In genomic region chr1:121538943-121539575, GRCh38 we compare ENCODE assay signal across 1 cellular context.
TF ChIP-seq lines count a peak whose summit lies in the region.

No MANE protein-coding gene starts in this region.

TF ChIP-seq in HepG2, 621 proteins besides CTCF, POLR2A, EP300 and RAD21 (continued from another document):
- TF ChIP-seq, protein P1, sequence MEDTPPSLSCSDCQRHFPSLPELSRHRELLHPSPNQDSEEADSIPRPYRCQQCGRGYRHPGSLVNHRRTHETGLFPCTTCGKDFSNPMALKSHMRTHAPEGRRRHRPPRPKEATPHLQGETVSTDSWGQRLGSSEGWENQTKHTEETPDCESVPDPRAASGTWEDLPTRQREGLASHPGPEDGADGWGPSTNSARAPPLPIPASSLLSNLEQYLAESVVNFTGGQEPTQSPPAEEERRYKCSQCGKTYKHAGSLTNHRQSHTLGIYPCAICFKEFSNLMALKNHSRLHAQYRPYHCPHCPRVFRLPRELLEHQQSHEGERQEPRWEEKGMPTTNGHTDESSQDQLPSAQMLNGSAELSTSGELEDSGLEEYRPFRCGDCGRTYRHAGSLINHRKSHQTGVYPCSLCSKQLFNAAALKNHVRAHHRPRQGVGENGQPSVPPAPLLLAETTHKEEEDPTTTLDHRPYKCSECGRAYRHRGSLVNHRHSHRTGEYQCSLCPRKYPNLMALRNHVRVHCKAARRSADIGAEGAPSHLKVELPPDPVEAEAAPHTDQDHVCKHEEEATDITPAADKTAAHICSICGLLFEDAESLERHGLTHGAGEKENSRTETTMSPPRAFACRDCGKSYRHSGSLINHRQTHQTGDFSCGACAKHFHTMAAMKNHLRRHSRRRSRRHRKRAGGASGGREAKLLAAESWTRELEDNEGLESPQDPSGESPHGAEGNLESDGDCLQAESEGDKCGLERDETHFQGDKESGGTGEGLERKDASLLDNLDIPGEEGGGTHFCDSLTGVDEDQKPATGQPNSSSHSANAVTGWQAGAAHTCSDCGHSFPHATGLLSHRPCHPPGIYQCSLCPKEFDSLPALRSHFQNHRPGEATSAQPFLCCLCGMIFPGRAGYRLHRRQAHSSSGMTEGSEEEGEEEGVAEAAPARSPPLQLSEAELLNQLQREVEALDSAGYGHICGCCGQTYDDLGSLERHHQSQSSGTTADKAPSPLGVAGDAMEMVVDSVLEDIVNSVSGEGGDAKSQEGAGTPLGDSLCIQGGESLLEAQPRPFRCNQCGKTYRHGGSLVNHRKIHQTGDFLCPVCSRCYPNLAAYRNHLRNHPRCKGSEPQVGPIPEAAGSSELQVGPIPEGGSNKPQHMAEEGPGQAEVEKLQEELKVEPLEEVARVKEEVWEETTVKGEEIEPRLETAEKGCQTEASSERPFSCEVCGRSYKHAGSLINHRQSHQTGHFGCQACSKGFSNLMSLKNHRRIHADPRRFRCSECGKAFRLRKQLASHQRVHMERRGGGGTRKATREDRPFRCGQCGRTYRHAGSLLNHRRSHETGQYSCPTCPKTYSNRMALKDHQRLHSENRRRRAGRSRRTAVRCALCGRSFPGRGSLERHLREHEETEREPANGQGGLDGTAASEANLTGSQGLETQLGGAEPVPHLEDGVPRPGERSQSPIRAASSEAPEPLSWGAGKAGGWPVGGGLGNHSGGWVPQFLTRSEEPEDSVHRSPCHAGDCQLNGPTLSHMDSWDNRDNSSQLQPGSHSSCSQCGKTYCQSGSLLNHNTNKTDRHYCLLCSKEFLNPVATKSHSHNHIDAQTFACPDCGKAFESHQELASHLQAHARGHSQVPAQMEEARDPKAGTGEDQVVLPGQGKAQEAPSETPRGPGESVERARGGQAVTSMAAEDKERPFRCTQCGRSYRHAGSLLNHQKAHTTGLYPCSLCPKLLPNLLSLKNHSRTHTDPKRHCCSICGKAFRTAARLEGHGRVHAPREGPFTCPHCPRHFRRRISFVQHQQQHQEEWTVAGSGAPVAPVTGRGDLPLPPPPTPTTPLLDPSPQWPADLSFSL (CRISPR knock-in tag; IDR thresholded peaks at IDR 0.05): peak; percentile 73
- TF ChIP-seq, protein P2, sequence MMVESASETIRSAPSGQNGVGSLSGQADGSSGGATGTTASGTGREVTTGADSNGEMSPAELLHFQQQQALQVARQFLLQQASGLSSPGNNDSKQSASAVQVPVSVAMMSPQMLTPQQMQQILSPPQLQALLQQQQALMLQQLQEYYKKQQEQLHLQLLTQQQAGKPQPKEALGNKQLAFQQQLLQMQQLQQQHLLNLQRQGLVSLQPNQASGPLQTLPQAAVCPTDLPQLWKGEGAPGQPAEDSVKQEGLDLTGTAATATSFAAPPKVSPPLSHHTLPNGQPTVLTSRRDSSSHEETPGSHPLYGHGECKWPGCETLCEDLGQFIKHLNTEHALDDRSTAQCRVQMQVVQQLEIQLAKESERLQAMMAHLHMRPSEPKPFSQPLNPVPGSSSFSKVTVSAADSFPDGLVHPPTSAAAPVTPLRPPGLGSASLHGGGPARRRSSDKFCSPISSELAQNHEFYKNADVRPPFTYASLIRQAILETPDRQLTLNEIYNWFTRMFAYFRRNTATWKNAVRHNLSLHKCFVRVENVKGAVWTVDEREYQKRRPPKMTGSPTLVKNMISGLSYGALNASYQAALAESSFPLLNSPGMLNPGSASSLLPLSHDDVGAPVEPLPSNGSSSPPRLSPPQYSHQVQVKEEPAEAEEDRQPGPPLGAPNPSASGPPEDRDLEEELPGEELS (CRISPR knock-in tag; IDR thresholded peaks at IDR 0.05): 0 out of 2 replicates have a peak, but pooled peaks have one; percentile 17
- TF ChIP-seq SOX13 (IDR thresholded peaks at IDR 0.05) (no peak), SOX13 (CRISPR knock-in tag; conservative IDR thresholded peaks at IDR 0.05 in 1 of 2, IDR thresholded peaks at IDR 0.05 in 1 of 2) (peak in 1 of 2 experiments; percentile 27; a peak in 1 of 4 replicates)
TF ChIP-seq in HepG2: peak in this region for 8.
